ENCODE assay signal across 2 cellular contexts in the genomic region with DNA sequence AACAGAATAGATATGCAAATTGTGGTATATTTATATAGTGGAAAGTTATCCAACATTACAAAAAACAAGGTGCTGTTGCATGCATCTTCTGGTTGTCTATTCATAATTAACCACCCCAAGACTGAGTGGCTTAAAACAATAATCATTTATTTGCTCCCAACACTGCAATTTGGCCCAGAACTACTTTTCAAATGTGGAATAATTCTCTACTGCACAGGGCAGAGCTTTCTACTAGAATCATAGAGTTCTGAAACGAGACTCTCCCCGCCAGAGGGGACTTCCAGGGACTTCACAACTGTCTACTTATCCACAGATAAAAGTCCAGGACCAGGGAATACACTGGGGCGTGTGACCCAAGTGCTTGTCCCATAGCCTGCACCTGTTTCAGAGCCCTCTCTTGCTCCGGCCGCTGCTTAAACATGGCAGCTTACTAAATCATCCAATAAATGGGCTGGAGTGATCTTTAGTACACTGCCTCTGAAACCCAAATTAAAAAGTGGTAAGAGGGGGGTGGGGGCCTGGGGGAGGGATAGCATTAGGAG.
TF ChIP-seq lines count a peak whose summit lies in the region.

No MANE protein-coding gene starts in this region.

TF ChIP-seq in GM12878, 131 proteins besides CTCF, POLR2A, EP300 and RAD21 (continues in another document):
- TF ChIP-seq, protein P1, sequence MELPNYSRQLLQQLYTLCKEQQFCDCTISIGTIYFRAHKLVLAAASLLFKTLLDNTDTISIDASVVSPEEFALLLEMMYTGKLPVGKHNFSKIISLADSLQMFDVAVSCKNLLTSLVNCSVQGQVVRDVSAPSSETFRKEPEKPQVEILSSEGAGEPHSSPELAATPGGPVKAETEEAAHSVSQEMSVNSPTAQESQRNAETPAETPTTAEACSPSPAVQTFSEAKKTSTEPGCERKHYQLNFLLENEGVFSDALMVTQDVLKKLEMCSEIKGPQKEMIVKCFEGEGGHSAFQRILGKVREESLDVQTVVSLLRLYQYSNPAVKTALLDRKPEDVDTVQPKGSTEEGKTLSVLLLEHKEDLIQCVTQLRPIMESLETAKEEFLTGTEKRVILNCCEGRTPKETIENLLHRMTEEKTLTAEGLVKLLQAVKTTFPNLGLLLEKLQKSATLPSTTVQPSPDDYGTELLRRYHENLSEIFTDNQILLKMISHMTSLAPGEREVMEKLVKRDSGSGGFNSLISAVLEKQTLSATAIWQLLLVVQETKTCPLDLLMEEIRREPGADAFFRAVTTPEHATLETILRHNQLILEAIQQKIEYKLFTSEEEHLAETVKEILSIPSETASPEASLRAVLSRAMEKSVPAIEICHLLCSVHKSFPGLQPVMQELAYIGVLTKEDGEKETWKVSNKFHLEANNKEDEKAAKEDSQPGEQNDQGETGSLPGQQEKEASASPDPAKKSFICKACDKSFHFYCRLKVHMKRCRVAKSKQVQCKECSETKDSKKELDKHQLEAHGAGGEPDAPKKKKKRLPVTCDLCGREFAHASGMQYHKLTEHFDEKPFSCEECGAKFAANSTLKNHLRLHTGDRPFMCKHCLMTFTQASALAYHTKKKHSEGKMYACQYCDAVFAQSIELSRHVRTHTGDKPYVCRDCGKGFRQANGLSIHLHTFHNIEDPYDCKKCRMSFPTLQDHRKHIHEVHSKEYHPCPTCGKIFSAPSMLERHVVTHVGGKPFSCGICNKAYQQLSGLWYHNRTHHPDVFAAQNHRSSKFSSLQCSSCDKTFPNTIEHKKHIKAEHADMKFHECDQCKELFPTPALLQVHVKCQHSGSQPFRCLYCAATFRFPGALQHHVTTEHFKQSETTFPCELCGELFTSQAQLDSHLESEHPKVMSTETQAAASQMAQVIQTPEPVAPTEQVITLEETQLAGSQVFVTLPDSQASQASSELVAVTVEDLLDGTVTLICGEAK (IDR thresholded peaks at IDR 0.05; ENCODE audit: borderline replicate concordance): no peak
- TF ChIP-seq EGR1 (IDR thresholded peaks at IDR 0.05; ENCODE audit: borderline replicate concordance in 1 of 2, low read depth in 2 of 2, low read length in 2 of 2): no peak
- TF ChIP-seq, protein P2, sequence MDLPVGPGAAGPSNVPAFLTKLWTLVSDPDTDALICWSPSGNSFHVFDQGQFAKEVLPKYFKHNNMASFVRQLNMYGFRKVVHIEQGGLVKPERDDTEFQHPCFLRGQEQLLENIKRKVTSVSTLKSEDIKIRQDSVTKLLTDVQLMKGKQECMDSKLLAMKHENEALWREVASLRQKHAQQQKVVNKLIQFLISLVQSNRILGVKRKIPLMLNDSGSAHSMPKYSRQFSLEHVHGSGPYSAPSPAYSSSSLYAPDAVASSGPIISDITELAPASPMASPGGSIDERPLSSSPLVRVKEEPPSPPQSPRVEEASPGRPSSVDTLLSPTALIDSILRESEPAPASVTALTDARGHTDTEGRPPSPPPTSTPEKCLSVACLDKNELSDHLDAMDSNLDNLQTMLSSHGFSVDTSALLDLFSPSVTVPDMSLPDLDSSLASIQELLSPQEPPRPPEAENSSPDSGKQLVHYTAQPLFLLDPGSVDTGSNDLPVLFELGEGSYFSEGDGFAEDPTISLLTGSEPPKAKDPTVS (IDR thresholded peaks at IDR 0.05; ENCODE audit: low read depth, low read length): no peak
- TF ChIP-seq NR2C1 (IDR thresholded peaks at IDR 0.05): no peak
- TF ChIP-seq, protein P3, sequence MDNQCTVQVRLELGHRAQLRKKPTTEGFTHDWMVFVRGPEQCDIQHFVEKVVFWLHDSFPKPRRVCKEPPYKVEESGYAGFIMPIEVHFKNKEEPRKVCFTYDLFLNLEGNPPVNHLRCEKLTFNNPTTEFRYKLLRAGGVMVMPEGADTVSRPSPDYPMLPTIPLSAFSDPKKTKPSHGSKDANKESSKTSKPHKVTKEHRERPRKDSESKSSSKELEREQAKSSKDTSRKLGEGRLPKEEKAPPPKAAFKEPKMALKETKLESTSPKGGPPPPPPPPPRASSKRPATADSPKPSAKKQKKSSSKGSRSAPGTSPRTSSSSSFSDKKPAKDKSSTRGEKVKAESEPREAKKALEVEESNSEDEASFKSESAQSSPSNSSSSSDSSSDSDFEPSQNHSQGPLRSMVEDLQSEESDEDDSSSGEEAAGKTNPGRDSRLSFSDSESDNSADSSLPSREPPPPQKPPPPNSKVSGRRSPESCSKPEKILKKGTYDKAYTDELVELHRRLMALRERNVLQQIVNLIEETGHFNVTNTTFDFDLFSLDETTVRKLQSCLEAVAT (IDR thresholded peaks at IDR 0.05): no peak
- no peak for TF ChIP-seq RCOR1 (conservative IDR thresholded peaks at IDR 0.05; ENCODE audit: low read depth, low read length)
- TF ChIP-seq, protein P4, sequence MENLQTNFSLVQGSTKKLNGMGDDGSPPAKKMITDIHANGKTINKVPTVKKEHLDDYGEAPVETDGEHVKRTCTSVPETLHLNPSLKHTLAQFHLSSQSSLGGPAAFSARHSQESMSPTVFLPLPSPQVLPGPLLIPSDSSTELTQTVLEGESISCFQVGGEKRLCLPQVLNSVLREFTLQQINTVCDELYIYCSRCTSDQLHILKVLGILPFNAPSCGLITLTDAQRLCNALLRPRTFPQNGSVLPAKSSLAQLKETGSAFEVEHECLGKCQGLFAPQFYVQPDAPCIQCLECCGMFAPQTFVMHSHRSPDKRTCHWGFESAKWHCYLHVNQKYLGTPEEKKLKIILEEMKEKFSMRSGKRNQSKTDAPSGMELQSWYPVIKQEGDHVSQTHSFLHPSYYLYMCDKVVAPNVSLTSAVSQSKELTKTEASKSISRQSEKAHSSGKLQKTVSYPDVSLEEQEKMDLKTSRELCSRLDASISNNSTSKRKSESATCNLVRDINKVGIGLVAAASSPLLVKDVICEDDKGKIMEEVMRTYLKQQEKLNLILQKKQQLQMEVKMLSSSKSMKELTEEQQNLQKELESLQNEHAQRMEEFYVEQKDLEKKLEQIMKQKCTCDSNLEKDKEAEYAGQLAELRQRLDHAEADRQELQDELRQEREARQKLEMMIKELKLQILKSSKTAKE (IDR thresholded peaks at IDR 0.05; ENCODE audit: low read depth, poor library complexity, severe bottlenecking): no peak
- no peak; the same call in 1 of the 2 replicates for TF ChIP-seq POLR2AphosphoS2 (IDR thresholded peaks at IDR 0.05; ENCODE audit: low read depth, low read length)
- no peak for TF ChIP-seq ASH2L (IDR thresholded peaks at IDR 0.05; ENCODE audit: borderline replicate concordance, low read depth)

TF ChIP-seq in HepG2, 621 proteins besides CTCF, POLR2A, EP300 and RAD21:
- TF ChIP-seq ZNF20 (CRISPR knock-in tag; IDR thresholded peaks at IDR 0.05): no peak
- no peak for TF ChIP-seq GPN1 (CRISPR knock-in tag; IDR thresholded peaks at IDR 0.05; ENCODE audit: borderline replicate concordance)
- TF ChIP-seq, protein P5, sequence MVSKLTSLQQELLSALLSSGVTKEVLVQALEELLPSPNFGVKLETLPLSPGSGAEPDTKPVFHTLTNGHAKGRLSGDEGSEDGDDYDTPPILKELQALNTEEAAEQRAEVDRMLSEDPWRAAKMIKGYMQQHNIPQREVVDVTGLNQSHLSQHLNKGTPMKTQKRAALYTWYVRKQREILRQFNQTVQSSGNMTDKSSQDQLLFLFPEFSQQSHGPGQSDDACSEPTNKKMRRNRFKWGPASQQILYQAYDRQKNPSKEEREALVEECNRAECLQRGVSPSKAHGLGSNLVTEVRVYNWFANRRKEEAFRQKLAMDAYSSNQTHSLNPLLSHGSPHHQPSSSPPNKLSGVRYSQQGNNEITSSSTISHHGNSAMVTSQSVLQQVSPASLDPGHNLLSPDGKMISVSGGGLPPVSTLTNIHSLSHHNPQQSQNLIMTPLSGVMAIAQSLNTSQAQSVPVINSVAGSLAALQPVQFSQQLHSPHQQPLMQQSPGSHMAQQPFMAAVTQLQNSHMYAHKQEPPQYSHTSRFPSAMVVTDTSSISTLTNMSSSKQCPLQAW (CRISPR knock-in tag; IDR thresholded peaks at IDR 0.05): no peak
- TF ChIP-seq CREB1 (IDR thresholded peaks at IDR 0.05): no peak
- TF ChIP-seq CREB1 (CRISPR knock-in tag; IDR thresholded peaks at IDR 0.05): no peak
- TF ChIP-seq, protein P6, sequence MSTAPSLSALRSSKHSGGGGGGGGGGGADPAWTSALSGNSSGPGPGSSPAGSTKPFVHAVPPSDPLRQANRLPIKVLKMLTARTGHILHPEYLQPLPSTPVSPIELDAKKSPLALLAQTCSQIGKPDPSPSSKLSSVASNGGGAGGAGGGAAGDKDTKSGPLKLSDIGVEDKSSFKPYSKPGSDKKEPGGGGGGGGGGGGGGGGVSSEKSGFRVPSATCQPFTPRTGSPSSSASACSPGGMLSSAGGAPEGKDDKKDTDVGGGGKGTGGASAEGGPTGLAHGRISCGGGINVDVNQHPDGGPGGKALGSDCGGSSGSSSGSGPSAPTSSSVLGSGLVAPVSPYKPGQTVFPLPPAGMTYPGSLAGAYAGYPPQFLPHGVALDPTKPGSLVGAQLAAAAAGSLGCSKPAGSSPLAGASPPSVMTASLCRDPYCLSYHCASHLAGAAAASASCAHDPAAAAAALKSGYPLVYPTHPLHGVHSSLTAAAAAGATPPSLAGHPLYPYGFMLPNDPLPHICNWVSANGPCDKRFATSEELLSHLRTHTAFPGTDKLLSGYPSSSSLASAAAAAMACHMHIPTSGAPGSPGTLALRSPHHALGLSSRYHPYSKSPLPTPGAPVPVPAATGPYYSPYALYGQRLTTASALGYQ (CRISPR knock-in tag; IDR thresholded peaks at IDR 0.05): no peak
- no peak for TF ChIP-seq MTF2 (CRISPR knock-in tag; IDR thresholded peaks at IDR 0.05; ENCODE audit: borderline replicate concordance)
- TF ChIP-seq IKZF4 (CRISPR knock-in tag; IDR thresholded peaks at IDR 0.05; ENCODE audit: borderline replicate concordance, low read depth, not compliant biosample characterization): no peak
- TF ChIP-seq, protein P7, sequence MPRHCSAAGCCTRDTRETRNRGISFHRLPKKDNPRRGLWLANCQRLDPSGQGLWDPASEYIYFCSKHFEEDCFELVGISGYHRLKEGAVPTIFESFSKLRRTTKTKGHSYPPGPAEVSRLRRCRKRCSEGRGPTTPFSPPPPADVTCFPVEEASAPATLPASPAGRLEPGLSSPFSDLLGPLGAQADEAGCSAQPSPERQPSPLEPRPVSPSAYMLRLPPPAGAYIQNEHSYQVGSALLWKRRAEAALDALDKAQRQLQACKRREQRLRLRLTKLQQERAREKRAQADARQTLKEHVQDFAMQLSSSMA (CRISPR knock-in tag; IDR thresholded peaks at IDR 0.05): no peak
- TF ChIP-seq RAD51 (IDR thresholded peaks at IDR 0.05; ENCODE audit: borderline replicate concordance): no peak
- no peak for TF ChIP-seq ZNF891 (CRISPR knock-in tag; IDR thresholded peaks at IDR 0.05)
- TF ChIP-seq NFYB (CRISPR knock-in tag; IDR thresholded peaks at IDR 0.05): no peak
- TF ChIP-seq SOX13 (IDR thresholded peaks at IDR 0.05): no peak
- no peak for TF ChIP-seq SOX13 (CRISPR knock-in tag; conservative IDR thresholded peaks at IDR 0.05 in 1 of 2, IDR thresholded peaks at IDR 0.05 in 1 of 2)
- TF ChIP-seq ZNF367 (CRISPR knock-in tag; IDR thresholded peaks at IDR 0.05; ENCODE audit: borderline replicate concordance): no peak
- TF ChIP-seq TBL1XR1 (IDR thresholded peaks at IDR 0.05; ENCODE audit: borderline replicate concordance, low read length, partially characterized antibody): no peak
- no peak for TF ChIP-seq ZNF484 (CRISPR knock-in tag; IDR thresholded peaks at IDR 0.05; ENCODE audit: borderline replicate concordance, low read depth)
TF ChIP-seq in HepG2: peak in this region for 0.
